ENCODE assay signal across 8 cellular contexts in genomic region chr7:137903382-137904169, GRCh38. TPM values are rescaled to one million over a fixed set of nuclear protein-coding genes. Genes with fewer than 3 reads are reported as not detected.
DNase-seq lines count a peak whose midpoint lies in the region; ATAC-seq and TF ChIP-seq lines count a peak whose summit lies in the region.

No MANE protein-coding gene starts in this region.

- CTCF ChIA-PET in PC-3 (lab: Charles Lee), result interaction anchor here (0.6 to 2.3 kb wide), 6 partner anchors 98 to 248 kb away, joined by 3 to 9 read pairs (median 4); partner anchors contain the start of gene CREB3L2

- intact Hi-C loops in PC-3 (cut with micrococcal nuclease), result loop anchor here (1.0 to 10.0 kb wide), 5 partner anchors 27 to 1029 kb away; partner anchors contain the start of gene CREB3L2

- POLR2A ChIA-PET in PC-3 (lab: Charles Lee; ENCODE audit: unreplicated experiment), result no interaction called here

- no peaks in the 10 kb centered on the region for H3K9me2 ChIP-seq in PC-3 (replicated peaks; ENCODE audit: low read length)

- H3K27me3 ChIP-seq in PC-3 (ENCODE audit: low read length), result no peaks in the 10 kb centered on the region

- peaks cover 6% of the 10 kb centered on the region for H3K9me3 Mint-ChIP-seq in type B pancreatic cell

- no peaks in the 10 kb centered on the region for H3K27me3 Mint-ChIP-seq in type B pancreatic cell

- peak; percentile 79 for DNase-seq in EH (ENCODE audit: low read depth)
- peak; percentile 87 to 93 for DNase-seq in Kasumi-1 (lab: John Stamatoyannopoulos, UW)
- DNase-seq in PC-3, result peak; percentile 72
- peak; percentile 69 to 70 for DNase-seq in activated T-cell treated with anti-CD3 and anti-CD28 coated beads, Interleukin-2, amount 50 U/mL, for 48 hours
- DNase-seq in fibroblast of villous mesenchyme (ENCODE audit: low read depth), result peak; percentile 83
- DNase-seq in occipital lobe (lab: John Stamatoyannopoulos, UW), result peak; percentile 38
- DNase-seq in type B pancreatic cell (ENCODE audit: extremely low spot score, unreplicated experiment), result no peak

- H3K4me3 Mint-ChIP-seq in type B pancreatic cell, result peak overlapping the region; percentile 2

- H3K27ac ChIP-seq in PC-3 (ENCODE audit: low read length), result no peak overlapping the region

- H3K36me3 Mint-ChIP-seq in type B pancreatic cell, result peaks cover 52% of the 10 kb centered on the region

- BruUV-seq in PC-3 (replicated peaks; lab: Mats Ljungman, UMichigan), result no TSS peak

- no peaks in the 10 kb centered on the region for H3K79me2 ChIP-seq in PC-3 (ENCODE audit: low read length)

- no peaks in the 10 kb centered on the region for H3F3A ChIP-seq in PC-3 (ENCODE audit: low read length, unreplicated experiment)

- H3K4me2 ChIP-seq in PC-3 (ENCODE audit: low read length), result peak overlapping the region; percentile 59; the same call in 1 of the 2 replicates

- no peak overlapping the region for H3K4me3 ChIP-seq in PC-3 (ENCODE audit: low read length)
- H3K4me3 ChIP-seq in fibroblast of villous mesenchyme (ENCODE audit: low read depth, low read length), result no peak overlapping the region

- H3K4me1 ChIP-seq in PC-3 (ENCODE audit: insufficient read depth, low read length), result no peaks in the 10 kb centered on the region; the same call in 1 of the 2 replicates

- peak overlapping the region; percentile 57 for H3K27ac Mint-ChIP-seq in type B pancreatic cell

- H3K4me1 Mint-ChIP-seq in type B pancreatic cell (ENCODE audit: unreplicated experiment), result peaks cover 15% of the 10 kb centered on the region

- H3K9ac ChIP-seq in PC-3 (ENCODE audit: low read length), result no peak overlapping the region

- H2AFZ ChIP-seq in PC-3 (ENCODE audit: low read length), result 0 out of 2 replicates have a peak overlapping the region, but pooled peaks have one; percentile 50

- TF ChIP-seq CTCF in PC-3 (conservative IDR thresholded peaks at IDR 0.05; ENCODE audit: low read depth, low read length) (peak; percentile 87), fibroblast of villous mesenchyme (IDR thresholded peaks at IDR 0.05; ENCODE audit: insufficient read depth, low read depth, low read length) (peak; percentile 73), type B pancreatic cell (conservative IDR thresholded peaks at IDR 0.05) (peak; percentile 92)

- no peaks in the 10 kb centered on the region for H4K20me1 ChIP-seq in PC-3 (ENCODE audit: low read length)

- H3K36me3 ChIP-seq in PC-3 (ENCODE audit: low read depth, low read length), result peaks cover 13% of the 10 kb centered on the region

- ATAC-seq in GM21825 (IDR thresholded peaks at IDR 0.05; ENCODE audit: unreplicated experiment) (peak; percentile 72), PC-3 (peak; percentile 70)

- H3K9me3 ChIP-seq in PC-3 (ENCODE audit: low read length), result no peaks in the 10 kb centered on the region

RNA-seq across cellular contexts. Expression of gene DGKI, which starts 56.8 kb away (rescaled TPM):
- 0.52 TPM in 1 of 2 replicates, not detected in the other for total RNA-seq in PC-3 (2014; rRNA removed)
- total RNA-seq in fibroblast of villous mesenchyme, result 3.5 and 11.3 TPM in 2 replicates
- 202 TPM for total RNA-seq in occipital lobe
- 1.8 and 2.8 TPM in 2 replicates for total RNA-seq in type B pancreatic cell (ENCODE audit: low replicate concordance)

Comparison
In these comparisons a context has a peak if more than half of its experiments do, and no peak if none do; other contexts are left out.
1. RNA of gene DGKI, which starts 56.8 kb away (total RNA-seq): 202 TPM in occipital lobe (single experiment); 3.5 to 11.3 TPM in fibroblast of villous mesenchyme, 1.8 to 2.8 TPM in type B pancreatic cell and 0.52 TPM in PC-3; every median in the first group is over 10 times any median in the second.
2. Peak in every context shown above with its lines, with median percentiles within 50 percentile points of each other: CTCF ChIP-seq.